Comparison of ENCODE assay signal across 9 cellular contexts in the genomic region with DNA sequence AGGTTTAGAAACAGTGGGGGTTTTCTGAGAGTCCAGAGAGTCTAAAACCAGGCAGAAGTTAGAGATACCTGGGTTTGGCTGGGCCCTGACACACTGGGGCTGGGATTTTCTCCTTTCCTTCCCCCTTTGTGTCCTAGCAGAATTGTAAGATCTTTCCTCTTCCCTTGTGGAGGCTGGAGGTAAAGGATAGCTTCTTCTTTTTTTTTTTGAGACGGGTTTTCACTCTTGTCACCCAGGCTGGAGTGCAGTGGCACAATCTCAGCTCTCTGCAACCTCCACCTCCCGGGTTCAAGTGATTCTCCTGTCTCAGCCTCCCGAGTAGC. TPM values are rescaled to one million over a fixed set of nuclear protein-coding genes. Genes with fewer than 3 reads are reported as not detected.
DNase-seq lines count a peak whose midpoint lies in the region; TF ChIP-seq lines count a peak whose summit lies in the region.
"Not testable (repeated sequence)": the region's sequence is repeated elsewhere in the genome, so short reads cannot be mapped to it uniquely, and the experiment has no call there.
"Had no signal": no experiment of that assay in that cellular context is flagged by ENCODE, and none has a peak within 500 bp of the region (broad histone marks: within the 10 kb centered on the region; RNA-seq: fewer than 3 reads in every experiment).

No MANE protein-coding gene starts in this region.

- BruUV-seq in MCF 10A (replicated peaks; lab: Mats Ljungman, UMichigan): not testable (repeated sequence)

- not testable (repeated sequence) for TF ChIP-seq CTCF in 22Rv1 (IDR thresholded peaks at IDR 0.05); GM12875 (IDR thresholded peaks at IDR 0.05; ENCODE audit: borderline replicate concordance, insufficient read depth, low read depth, low read length); MCF 10A (IDR thresholded peaks at IDR 0.05; ENCODE audit: unreplicated experiment); foreskin fibroblast (IDR thresholded peaks at IDR 0.05; ENCODE audit: low read depth, low read length)

- not testable (repeated sequence) for H3K36me3 Mint-ChIP-seq in activated CD4-positive, alpha-beta memory T cell treated with anti-CD3 and anti-CD28 coated beads for 36 hours; MCF 10A (ENCODE audit: insufficient read depth, unreplicated experiment)

- peak overlapping the region; percentile 96 for H3K4me3 ChIP-seq in GM12875 (ENCODE audit: low read depth, low read length)
- peak overlapping the region; percentile 92 for H3K4me3 ChIP-seq in NT2/D1 (ENCODE audit: insufficient read length, low read depth)
- peak overlapping the region; percentile 78 to 88 for H3K4me3 ChIP-seq in foreskin fibroblast (ENCODE audit: low read depth in 1 of 2, low read length in 2 of 2)
- peak overlapping the region; percentile 71 to 90 for H3K4me3 ChIP-seq in mucosa of rectum (ENCODE audit: low read length in 2 of 2)
- H3K4me3 ChIP-seq in skeletal muscle tissue (ENCODE audit: low read length in 3 of 3): peak overlapping the region in 2 of 3 donors; percentile 24 to 89

- H3K27me3 ChIP-seq in NT2/D1 (ENCODE audit: insufficient read depth, insufficient read length); mucosa of rectum (ENCODE audit: control insufficient read depth in 2 of 2, insufficient read depth in 2 of 2, low read length in 2 of 2); skeletal muscle tissue (ENCODE audit: control insufficient read depth in 3 of 3, insufficient read depth in 3 of 3, low read length in 3 of 3): not testable (repeated sequence)

- CTCF ChIA-PET in activated CD4-positive, alpha-beta memory T cell treated with anti-CD3 and anti-CD28 coated beads for 36 hours (lab: Charles Lee): interaction anchor here (1.0 to 8.4 kb wide), 5 partner anchors 17 to 71 kb away, joined by 4 to 152 read pairs (median 11); partner anchors contain the start of gene SH3BP1
- CTCF ChIA-PET in MCF 10A (lab: Yijun Ruan, JAX): interaction anchor here (0.5 to 1.6 kb wide), 4 partner anchors 12 to 353 kb away, joined by 3 to 7 read pairs (median 6); no protein-coding TSS in a partner anchor

- peak overlapping the region; percentile 42 for H3K27ac Mint-ChIP-seq in activated CD4-positive, alpha-beta memory T cell treated with anti-CD3 and anti-CD28 coated beads for 36 hours
- peak overlapping the region; percentile 98 for H3K27ac Mint-ChIP-seq in MCF 10A (ENCODE audit: low read depth, unreplicated experiment)

- not testable (repeated sequence) for H3K9me3 ChIP-seq in NT2/D1 (ENCODE audit: insufficient read depth, low read length); mucosa of rectum (ENCODE audit: control insufficient read depth in 2 of 2, low read length in 2 of 2); skeletal muscle tissue (ENCODE audit: control insufficient read depth in 3 of 3, low read length in 3 of 3)

- not testable (repeated sequence) for H3K9me3 Mint-ChIP-seq in activated CD4-positive, alpha-beta memory T cell treated with anti-CD3 and anti-CD28 coated beads for 36 hours; MCF 10A (ENCODE audit: unreplicated experiment)

- H3K27ac ChIP-seq in 22Rv1: peak overlapping the region; percentile 98
- H3K27ac ChIP-seq in mucosa of rectum (ENCODE audit: low read depth in 2 of 2, low read length in 2 of 2): peak overlapping the region; percentile 95
- peak overlapping the region; percentile 95 for H3K27ac ChIP-seq in skeletal muscle tissue (ENCODE audit: low read depth, low read length)

- not testable (repeated sequence) for DNase-seq in NT2/D1 (ENCODE audit: low read depth, low spot score); activated CD4-positive, alpha-beta memory T cell treated with anti-CD3 and anti-CD28 coated beads for 36 hours; MCF 10A (ENCODE audit: unreplicated experiment); foreskin fibroblast

- H3K4me1 Mint-ChIP-seq in activated CD4-positive, alpha-beta memory T cell treated with anti-CD3 and anti-CD28 coated beads for 36 hours (ENCODE audit: low read depth): peaks cover 43% of the 10 kb centered on the region
- peaks cover 12% of the 10 kb centered on the region for H3K4me1 Mint-ChIP-seq in MCF 10A (ENCODE audit: insufficient read depth, unreplicated experiment)

- peaks cover 16% of the 10 kb centered on the region for H3K36me3 ChIP-seq in NT2/D1 (ENCODE audit: insufficient read depth, insufficient read length, low read length)
- not testable (repeated sequence) for H3K36me3 ChIP-seq in mucosa of rectum (ENCODE audit: control insufficient read depth in 2 of 2, insufficient read depth in 2 of 2, low read length in 2 of 2); skeletal muscle tissue (ENCODE audit: control insufficient read depth in 3 of 3, insufficient read depth in 3 of 3, low read length in 3 of 3)

- peak overlapping the region; percentile 87 for H3K4me3 Mint-ChIP-seq in activated CD4-positive, alpha-beta memory T cell treated with anti-CD3 and anti-CD28 coated beads for 36 hours
- peak overlapping the region; percentile 85 for H3K4me3 Mint-ChIP-seq in MCF 10A (ENCODE audit: unreplicated experiment)

- POLR2A ChIA-PET in activated CD4-positive, alpha-beta memory T cell treated with anti-CD3 and anti-CD28 coated beads for 36 hours (lab: Charles Lee): interaction anchor here (1.3 to 2.9 kb wide), 3 partner anchors 24 to 30 kb away, joined by 3 to 27 read pairs (median 15); partner anchors contain the start of gene SH3BP1
- POLR2A ChIA-PET in MCF 10A (lab: Yijun Ruan, JAX): interaction anchor here (0.9 to 4.2 kb wide), 4 partner anchors 17 to 197 kb away, joined by 3 to 31 read pairs (median 13); partner anchors contain the start of genes GCAT and NOL12

- H3K4me1 ChIP-seq in NT2/D1 (ENCODE audit: insufficient read depth, insufficient read length): not testable (repeated sequence)
- H3K4me1 ChIP-seq in mucosa of rectum (ENCODE audit: control insufficient read depth in 2 of 2, insufficient read depth in 2 of 2, low read length in 2 of 2) (peaks cover 20 to 34% of the 10 kb centered on the region in 2 donors), skeletal muscle tissue (ENCODE audit: control insufficient read depth in 3 of 3, insufficient read depth in 3 of 3, low read length in 3 of 3) (peaks cover 32 to 35% (median 32%) of the 10 kb centered on the region in 3 donors)

- intact Hi-C loops in activated CD4-positive, alpha-beta memory T cell treated with anti-CD3 and anti-CD28 coated beads for 36 hours (cut with micrococcal nuclease); MCF 10A (cut with micrococcal nuclease): not testable (repeated sequence)

- peak overlapping the region; percentile 93 for H3K9ac ChIP-seq in NT2/D1 (ENCODE audit: insufficient read length, low read depth)
- H3K9ac ChIP-seq in mucosa of rectum (ENCODE audit: low read depth in 1 of 2, low read length in 2 of 2): peak overlapping the region; percentile 82 to 83
- peak overlapping the region; percentile 88 to 92 (median 89) for H3K9ac ChIP-seq in skeletal muscle tissue (ENCODE audit: low read depth in 1 of 3, low read length in 3 of 3)

- not testable (repeated sequence) for H3K27me3 Mint-ChIP-seq in activated CD4-positive, alpha-beta memory T cell treated with anti-CD3 and anti-CD28 coated beads for 36 hours; MCF 10A (ENCODE audit: insufficient read depth, unreplicated experiment)

RNA-seq across cellular contexts. Expression of gene GGA1, which starts 1.5 kb away (rescaled TPM):
- 10 to 100 TPM; 59.0 to 61.1 TPM for total RNA-seq in activated CD4-positive, alpha-beta memory T cell treated with anti-CD3 and anti-CD28 coated beads for 36 hours
- total RNA-seq in MCF 10A (2022) (52.7 and 59.1 TPM in 2 replicates), skeletal muscle tissue (15.7 TPM)

RNA-seq across cellular contexts. Expression of gene SH3BP1, which starts 29.4 kb away (rescaled TPM):
- total RNA-seq in activated CD4-positive, alpha-beta memory T cell treated with anti-CD3 and anti-CD28 coated beads for 36 hours: 100 to 1,000 TPM in 1 of 2 experiments, 10 to 100 TPM in 1; 97.6 to 102 TPM
- total RNA-seq in MCF 10A (2022) (1.5 and 1.9 TPM in 2 replicates), skeletal muscle tissue (9.9 TPM)

RNA-seq across cellular contexts. Expression of gene LGALS2, which starts 30.2 kb away (rescaled TPM):
- not detected for total RNA-seq in activated CD4-positive, alpha-beta memory T cell treated with anti-CD3 and anti-CD28 coated beads for 36 hours
- total RNA-seq in MCF 10A (2022): not detected in 2 replicates
- not detected for total RNA-seq in skeletal muscle tissue
- total RNA-seq: sciatic nerve had no signal

RNA-seq across cellular contexts. Expression of gene PDXP, which starts 48.4 kb away (rescaled TPM):
- 10 to 100 TPM; 21.9 to 22.9 TPM for total RNA-seq in activated CD4-positive, alpha-beta memory T cell treated with anti-CD3 and anti-CD28 coated beads for 36 hours
- total RNA-seq in MCF 10A (2022) (10.3 and 10.5 TPM in 2 replicates), skeletal muscle tissue (8.9 TPM)

RNA-seq across cellular contexts. Expression of gene CDC42EP1, which starts 49.8 kb away (rescaled TPM):
- total RNA-seq in activated CD4-positive, alpha-beta memory T cell treated with anti-CD3 and anti-CD28 coated beads for 36 hours: 1 to 10 TPM; 1.4 to 1.9 TPM
- 86.0 and 148 TPM in 2 replicates for total RNA-seq in MCF 10A (2022)
- 6.3 TPM for total RNA-seq in skeletal muscle tissue
